ENCODE assay signal across 27 cellular contexts in the genomic region with DNA sequence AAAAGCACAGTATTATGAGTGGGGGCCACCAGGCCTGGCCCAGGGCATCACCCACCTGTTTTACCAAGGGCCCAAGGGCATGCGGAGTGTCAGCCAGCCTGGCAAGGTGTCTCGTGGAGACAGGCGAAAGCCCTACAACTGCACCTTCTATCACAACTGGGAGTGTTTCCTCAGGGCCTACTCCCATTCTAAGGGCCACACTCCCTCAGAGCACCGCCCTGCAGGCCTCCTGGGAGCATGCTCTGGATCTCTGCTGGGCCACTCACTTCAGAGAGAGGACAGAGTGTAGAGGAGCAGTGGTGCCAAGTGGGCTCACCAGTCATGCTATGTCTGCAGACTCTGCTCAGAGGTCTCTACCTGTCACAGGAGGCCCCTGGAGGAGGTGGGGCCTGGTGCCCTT.
"Had no signal": no experiment of that assay in that cellular context is flagged by ENCODE, and none has a peak within 500 bp of the region (broad histone marks: within the 10 kb centered on the region; RNA-seq: fewer than 3 reads in every experiment).

No MANE protein-coding gene starts in this region.

- DNase-seq: activated CD4-positive, alpha-beta memory T cell treated with anti-CD3 and anti-CD28 coated beads for 36 hours; activated CD4-positive, alpha-beta T cell treated with anti-CD3 and anti-CD28 coated beads for 36 hours; activated CD4-positive, alpha-beta T cell treated with anti-CD3 and anti-CD28 coated beads, Interleukin-2, amount 50 U/mL, for 1 hour; activated effector memory CD4-positive, alpha-beta T cell treated with Interleukin-2 at 50 U/mL for 16 hours; activated naive CD4-positive, alpha-beta T cell treated with anti-CD3 and anti-CD28 coated beads, Interleukin-2, amount 10 ng/mL, durations not matched to agents 7 days and 5 days; activated T-cell treated with anti-CD3 and anti-CD28 coated beads, Interleukin-2, amount 50 U/mL, for 48 hours; amygdala; body of pancreas; caudate nucleus; cerebellar nuclear complex; NCI-H1105; NCI-H1417 treated with DMSO at 0.1 percent for 48 hours; NCI-H1930; NCI-H2081 treated with DMSO at 0.1 percent for 48 hours; NCI-H226; NCI-H524 treated with DMSO at 0.1 percent for 48 hours; SHP77 treated with DMSO at 0.1 percent for 48 hours; SK-N-SH had no signal

- H3K27me3 ChIP-seq: body of pancreas, breast epithelium, SJSA1 had no signal

- H3K36me3 Mint-ChIP-seq: activated naive CD8-positive, alpha-beta T cell had no signal

- H3K4me2 ChIP-seq: SK-N-SH had no signal

- H3K4me3 Mint-ChIP-seq: activated CD4-positive, alpha-beta memory T cell treated with anti-CD3 and anti-CD28 coated beads for 36 hours; activated CD4-positive, alpha-beta T cell treated with anti-CD3 and anti-CD28 coated beads for 36 hours; activated naive CD4-positive, alpha-beta T cell treated with anti-CD3 and anti-CD28 coated beads, Interleukin-2, amount 10 ng/mL, durations not matched to agents 7 days and 5 days; activated naive CD8-positive, alpha-beta T cell; T-helper 1 cell treated with Interleukin-12 subunit alpha and Interleukin-12 subunit beta and Interleukin-4 antibody, amounts not matched to agents 30 μg/mL and 1 μg/mL, for 36 hours; T-helper 2 cell treated with Interferon-gamma antibody and Interleukin-4, amounts not matched to agents 5 μg/mL and 100 μg/mL, for 36 hours had no signal

- H3K9me3 Mint-ChIP-seq: activated CD4-positive, alpha-beta memory T cell treated with anti-CD3 and anti-CD28 coated beads for 36 hours; activated naive CD4-positive, alpha-beta T cell treated with anti-CD3 and anti-CD28 coated beads, Interleukin-2, amount 10 ng/mL, durations not matched to agents 7 days and 5 days; T-helper 1 cell treated with Interleukin-12 subunit alpha and Interleukin-12 subunit beta and Interleukin-4 antibody, amounts not matched to agents 30 μg/mL and 1 μg/mL, for 36 hours; T-helper 2 cell treated with Interferon-gamma antibody and Interleukin-4, amounts not matched to agents 5 μg/mL and 100 μg/mL, for 36 hours had no signal

- H3K27ac Mint-ChIP-seq: activated CD4-positive, alpha-beta memory T cell treated with anti-CD3 and anti-CD28 coated beads for 36 hours; activated CD4-positive, alpha-beta T cell treated with anti-CD3 and anti-CD28 coated beads for 36 hours; activated naive CD4-positive, alpha-beta T cell treated with anti-CD3 and anti-CD28 coated beads, Interleukin-2, amount 10 ng/mL, durations not matched to agents 7 days and 5 days; activated naive CD8-positive, alpha-beta T cell; T-helper 1 cell treated with Interleukin-12 subunit alpha and Interleukin-12 subunit beta and Interleukin-4 antibody, amounts not matched to agents 30 μg/mL and 1 μg/mL, for 36 hours; T-helper 2 cell treated with Interferon-gamma antibody and Interleukin-4, amounts not matched to agents 5 μg/mL and 100 μg/mL, for 36 hours had no signal

- H3K9me3 ChIP-seq: body of pancreas, breast epithelium, SJSA1, SK-N-SH had no signal

- H3K27me3 Mint-ChIP-seq: activated CD4-positive, alpha-beta memory T cell treated with anti-CD3 and anti-CD28 coated beads for 36 hours; activated CD4-positive, alpha-beta T cell treated with anti-CD3 and anti-CD28 coated beads for 36 hours; activated naive CD4-positive, alpha-beta T cell treated with anti-CD3 and anti-CD28 coated beads, Interleukin-2, amount 10 ng/mL, durations not matched to agents 7 days and 5 days; activated naive CD8-positive, alpha-beta T cell had no signal

- H3K36me3 ChIP-seq: breast epithelium had no signal

- ATAC-seq: activated CD4-positive, alpha-beta T cell treated with anti-CD3 and anti-CD28 coated beads for 36 hours; body of pancreas; K562; Panc1 had no signal

- FAIRE-seq: astrocyte, K562, TTC549 had no signal

- H3K4me3 ChIP-seq: body of pancreas, breast epithelium, K562, SJSA1 had no signal

- H3K27ac ChIP-seq: body of pancreas, breast epithelium, SJSA1 had no signal

- H3K4me1 ChIP-seq: breast epithelium had no signal

- H3K9ac ChIP-seq: SK-N-SH had no signal
